Comparison of ENCODE assay signal across 1 cellular context in the genomic region with DNA sequence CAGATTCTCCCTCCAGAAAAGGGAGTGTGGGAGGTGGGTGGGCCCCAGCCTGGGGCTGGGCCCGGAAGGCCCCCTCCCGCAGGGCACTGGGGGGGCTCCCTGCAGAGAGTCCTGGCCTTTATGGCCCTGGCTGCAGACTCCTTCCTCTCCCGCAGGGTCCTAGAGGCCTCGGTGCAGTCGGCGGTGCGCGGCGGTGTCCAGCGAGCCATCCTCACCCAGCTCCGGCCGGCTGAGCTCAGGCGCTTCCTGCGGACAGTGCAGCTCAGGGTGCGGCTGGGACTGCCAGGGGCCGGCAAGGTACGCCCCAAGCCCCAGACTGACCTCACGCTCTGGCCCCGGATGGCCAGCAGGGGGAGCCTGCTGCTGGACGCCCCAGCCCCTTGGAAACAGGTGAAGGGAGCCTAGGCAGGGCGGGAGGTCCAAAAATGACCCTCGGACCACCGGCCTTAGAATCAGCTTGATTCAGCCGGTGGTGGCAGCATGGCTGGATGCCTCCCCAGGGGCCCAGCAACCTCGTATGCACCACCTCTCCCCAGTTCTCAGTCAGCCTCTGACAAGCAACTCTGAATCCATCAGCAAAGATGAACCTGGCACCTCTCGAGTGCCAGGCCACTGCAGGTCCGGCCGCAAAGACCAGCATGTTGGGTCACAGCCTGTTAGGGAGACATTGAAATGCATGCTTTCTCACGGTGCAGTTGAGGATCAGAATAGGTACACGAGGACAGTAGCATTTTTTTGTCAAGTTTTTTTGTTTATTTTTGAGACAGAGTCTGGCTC.
TF ChIP-seq lines count a peak whose summit lies in the region.

No MANE protein-coding gene starts in this region.

TF ChIP-seq in HepG2, 621 proteins besides CTCF, POLR2A, EP300 and RAD21 (continued from another document and continues in another):
- TF ChIP-seq, protein P1, sequence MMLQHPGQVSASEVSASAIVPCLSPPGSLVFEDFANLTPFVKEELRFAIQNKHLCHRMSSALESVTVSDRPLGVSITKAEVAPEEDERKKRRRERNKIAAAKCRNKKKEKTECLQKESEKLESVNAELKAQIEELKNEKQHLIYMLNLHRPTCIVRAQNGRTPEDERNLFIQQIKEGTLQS (CRISPR knock-in tag; IDR thresholded peaks at IDR 0.05): no peak
- TF ChIP-seq SCMH1 (CRISPR knock-in tag; IDR thresholded peaks at IDR 0.05; ENCODE audit: borderline replicate concordance) (no peak), AKAP8 (CRISPR knock-in tag; IDR thresholded peaks at IDR 0.05) (0 out of 2 replicates have a peak, but pooled peaks have one; percentile 35), ZNF746 (CRISPR knock-in tag; IDR thresholded peaks at IDR 0.05) (no peak), ZNF350 (CRISPR knock-in tag; IDR thresholded peaks at IDR 0.05; ENCODE audit: borderline replicate concordance, low read depth) (no peak), ZMYM3 (CRISPR knock-in tag; IDR thresholded peaks at IDR 0.05) (peak; percentile 59; the same call in 1 of the 2 replicates), FOXC1 (CRISPR knock-in tag; IDR thresholded peaks at IDR 0.05; ENCODE audit: borderline replicate concordance) (no peak), CREB1 (IDR thresholded peaks at IDR 0.05) (no peak), CREB1 (CRISPR knock-in tag; IDR thresholded peaks at IDR 0.05) (no peak), POLR2AphosphoS5 (IDR thresholded peaks at IDR 0.05; ENCODE audit: low read depth, low read length) (no peak), HOXA7 (CRISPR knock-in tag; IDR thresholded peaks at IDR 0.05) (no peak), ATF7 (IDR thresholded peaks at IDR 0.05) (no peak), ATF7 (CRISPR knock-in tag; IDR thresholded peaks at IDR 0.05) (no peak), ZNF451 (CRISPR knock-in tag; IDR thresholded peaks at IDR 0.05) (no peak), ZNF326 (CRISPR knock-in tag; IDR thresholded peaks at IDR 0.05; ENCODE audit: borderline replicate concordance) (no peak), TAF15 (IDR thresholded peaks at IDR 0.05; ENCODE audit: low read depth, low read length, poor library complexity, severe bottlenecking) (peak; percentile 30), ZNF432 (CRISPR knock-in tag; IDR thresholded peaks at IDR 0.05; ENCODE audit: borderline replicate concordance) (no peak), ZSCAN31 (CRISPR knock-in tag; IDR thresholded peaks at IDR 0.05; ENCODE audit: low read depth) (no peak), NFIB (CRISPR knock-in tag; IDR thresholded peaks at IDR 0.05; ENCODE audit: borderline replicate concordance) (no peak), HNRNPLL (IDR thresholded peaks at IDR 0.05; ENCODE audit: low read depth, low read length, poor library complexity, severe bottlenecking) (peak; percentile 73), ZNF749 (CRISPR knock-in tag; IDR thresholded peaks at IDR 0.05; ENCODE audit: borderline replicate concordance) (no peak), ZNF138 (CRISPR knock-in tag; IDR thresholded peaks at IDR 0.05; ENCODE audit: low read depth) (no peak), ZNF768 (CRISPR knock-in tag; IDR thresholded peaks at IDR 0.05) (peak; percentile 58; the same call in 1 of the 2 replicates), ZBTB1 (CRISPR knock-in tag; IDR thresholded peaks at IDR 0.05; ENCODE audit: borderline replicate concordance) (no peak), ZNF124 (CRISPR knock-in tag; IDR thresholded peaks at IDR 0.05) (0 out of 2 replicates have a peak, but pooled peaks have one; percentile 39), ZNF891 (CRISPR knock-in tag; IDR thresholded peaks at IDR 0.05) (no peak), GATAD1 (CRISPR knock-in tag; IDR thresholded peaks at IDR 0.05) (no peak), HDAC6 (IDR thresholded peaks at IDR 0.05; ENCODE audit: low read depth, low read length) (no peak), KDM2A (CRISPR knock-in tag; IDR thresholded peaks at IDR 0.05; ENCODE audit: borderline replicate concordance, low read depth) (peak; percentile 79; the same call in 1 of the 2 replicates), FLYWCH1 (CRISPR knock-in tag; IDR thresholded peaks at IDR 0.05) (no peak), ZNF263 (CRISPR knock-in tag; IDR thresholded peaks at IDR 0.05) (no peak), TAF1 (CRISPR knock-in tag; IDR thresholded peaks at IDR 0.05) (0 out of 2 replicates have a peak, but pooled peaks have one; percentile 29), PHB2 (IDR thresholded peaks at IDR 0.05; ENCODE audit: partially characterized antibody) (no peak)
- TF ChIP-seq, protein P2, sequence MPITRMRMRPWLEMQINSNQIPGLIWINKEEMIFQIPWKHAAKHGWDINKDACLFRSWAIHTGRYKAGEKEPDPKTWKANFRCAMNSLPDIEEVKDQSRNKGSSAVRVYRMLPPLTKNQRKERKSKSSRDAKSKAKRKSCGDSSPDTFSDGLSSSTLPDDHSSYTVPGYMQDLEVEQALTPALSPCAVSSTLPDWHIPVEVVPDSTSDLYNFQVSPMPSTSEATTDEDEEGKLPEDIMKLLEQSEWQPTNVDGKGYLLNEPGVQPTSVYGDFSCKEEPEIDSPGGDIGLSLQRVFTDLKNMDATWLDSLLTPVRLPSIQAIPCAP (CRISPR knock-in tag; IDR thresholded peaks at IDR 0.05; ENCODE audit: low read depth): no peak
- TF ChIP-seq, protein P3, sequence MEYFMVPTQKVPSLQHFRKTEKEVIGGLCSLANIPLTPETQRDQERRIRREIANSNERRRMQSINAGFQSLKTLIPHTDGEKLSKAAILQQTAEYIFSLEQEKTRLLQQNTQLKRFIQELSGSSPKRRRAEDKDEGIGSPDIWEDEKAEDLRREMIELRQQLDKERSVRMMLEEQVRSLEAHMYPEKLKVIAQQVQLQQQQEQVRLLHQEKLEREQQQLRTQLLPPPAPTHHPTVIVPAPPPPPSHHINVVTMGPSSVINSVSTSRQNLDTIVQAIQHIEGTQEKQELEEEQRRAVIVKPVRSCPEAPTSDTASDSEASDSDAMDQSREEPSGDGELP (IDR thresholded peaks at IDR 0.05; ENCODE audit: borderline replicate concordance, low read depth): peak; percentile 38; the same call in 1 of the 2 replicates
- TF ChIP-seq, protein P4, sequence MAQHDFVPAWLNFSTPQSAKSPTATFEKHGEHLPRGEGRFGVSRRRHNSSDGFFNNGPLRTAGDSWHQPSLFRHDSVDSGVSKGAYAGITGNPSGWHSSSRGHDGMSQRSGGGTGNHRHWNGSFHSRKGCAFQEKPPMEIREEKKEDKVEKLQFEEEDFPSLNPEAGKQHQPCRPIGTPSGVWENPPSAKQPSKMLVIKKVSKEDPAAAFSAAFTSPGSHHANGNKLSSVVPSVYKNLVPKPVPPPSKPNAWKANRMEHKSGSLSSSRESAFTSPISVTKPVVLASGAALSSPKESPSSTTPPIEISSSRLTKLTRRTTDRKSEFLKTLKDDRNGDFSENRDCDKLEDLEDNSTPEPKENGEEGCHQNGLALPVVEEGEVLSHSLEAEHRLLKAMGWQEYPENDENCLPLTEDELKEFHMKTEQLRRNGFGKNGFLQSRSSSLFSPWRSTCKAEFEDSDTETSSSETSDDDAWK (CRISPR knock-in tag; IDR thresholded peaks at IDR 0.05): no peak
- TF ChIP-seq, protein P5, sequence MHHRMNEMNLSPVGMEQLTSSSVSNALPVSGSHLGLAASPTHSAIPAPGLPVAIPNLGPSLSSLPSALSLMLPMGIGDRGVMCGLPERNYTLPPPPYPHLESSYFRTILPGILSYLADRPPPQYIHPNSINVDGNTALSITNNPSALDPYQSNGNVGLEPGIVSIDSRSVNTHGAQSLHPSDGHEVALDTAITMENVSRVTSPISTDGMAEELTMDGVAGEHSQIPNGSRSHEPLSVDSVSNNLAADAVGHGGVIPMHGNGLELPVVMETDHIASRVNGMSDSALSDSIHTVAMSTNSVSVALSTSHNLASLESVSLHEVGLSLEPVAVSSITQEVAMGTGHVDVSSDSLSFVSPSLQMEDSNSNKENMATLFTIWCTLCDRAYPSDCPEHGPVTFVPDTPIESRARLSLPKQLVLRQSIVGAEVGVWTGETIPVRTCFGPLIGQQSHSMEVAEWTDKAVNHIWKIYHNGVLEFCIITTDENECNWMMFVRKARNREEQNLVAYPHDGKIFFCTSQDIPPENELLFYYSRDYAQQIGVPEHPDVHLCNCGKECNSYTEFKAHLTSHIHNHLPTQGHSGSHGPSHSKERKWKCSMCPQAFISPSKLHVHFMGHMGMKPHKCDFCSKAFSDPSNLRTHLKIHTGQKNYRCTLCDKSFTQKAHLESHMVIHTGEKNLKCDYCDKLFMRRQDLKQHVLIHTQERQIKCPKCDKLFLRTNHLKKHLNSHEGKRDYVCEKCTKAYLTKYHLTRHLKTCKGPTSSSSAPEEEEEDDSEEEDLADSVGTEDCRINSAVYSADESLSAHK (CRISPR knock-in tag; IDR thresholded peaks at IDR 0.05; ENCODE audit: borderline replicate concordance): no peak
- TF ChIP-seq, protein P6, sequence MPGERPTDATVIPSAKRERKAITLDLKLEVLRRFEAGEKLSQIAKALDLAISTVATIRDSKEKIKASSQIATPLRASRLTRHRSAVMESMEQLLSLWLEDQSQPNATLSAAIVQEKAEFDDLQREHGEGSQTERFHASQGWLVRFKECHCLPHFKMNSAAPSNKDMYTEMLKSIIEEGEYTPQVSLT (CRISPR knock-in tag; IDR thresholded peaks at IDR 0.05; ENCODE audit: borderline replicate concordance, low read depth): no peak
- TF ChIP-seq, protein P7, sequence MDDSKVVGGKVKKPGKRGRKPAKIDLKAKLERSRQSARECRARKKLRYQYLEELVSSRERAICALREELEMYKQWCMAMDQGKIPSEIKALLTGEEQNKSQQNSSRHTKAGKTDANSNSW (CRISPR knock-in tag; IDR thresholded peaks at IDR 0.05; ENCODE audit: borderline replicate concordance): no peak; the same call in 1 of the 2 replicates
- TF ChIP-seq, protein P8, sequence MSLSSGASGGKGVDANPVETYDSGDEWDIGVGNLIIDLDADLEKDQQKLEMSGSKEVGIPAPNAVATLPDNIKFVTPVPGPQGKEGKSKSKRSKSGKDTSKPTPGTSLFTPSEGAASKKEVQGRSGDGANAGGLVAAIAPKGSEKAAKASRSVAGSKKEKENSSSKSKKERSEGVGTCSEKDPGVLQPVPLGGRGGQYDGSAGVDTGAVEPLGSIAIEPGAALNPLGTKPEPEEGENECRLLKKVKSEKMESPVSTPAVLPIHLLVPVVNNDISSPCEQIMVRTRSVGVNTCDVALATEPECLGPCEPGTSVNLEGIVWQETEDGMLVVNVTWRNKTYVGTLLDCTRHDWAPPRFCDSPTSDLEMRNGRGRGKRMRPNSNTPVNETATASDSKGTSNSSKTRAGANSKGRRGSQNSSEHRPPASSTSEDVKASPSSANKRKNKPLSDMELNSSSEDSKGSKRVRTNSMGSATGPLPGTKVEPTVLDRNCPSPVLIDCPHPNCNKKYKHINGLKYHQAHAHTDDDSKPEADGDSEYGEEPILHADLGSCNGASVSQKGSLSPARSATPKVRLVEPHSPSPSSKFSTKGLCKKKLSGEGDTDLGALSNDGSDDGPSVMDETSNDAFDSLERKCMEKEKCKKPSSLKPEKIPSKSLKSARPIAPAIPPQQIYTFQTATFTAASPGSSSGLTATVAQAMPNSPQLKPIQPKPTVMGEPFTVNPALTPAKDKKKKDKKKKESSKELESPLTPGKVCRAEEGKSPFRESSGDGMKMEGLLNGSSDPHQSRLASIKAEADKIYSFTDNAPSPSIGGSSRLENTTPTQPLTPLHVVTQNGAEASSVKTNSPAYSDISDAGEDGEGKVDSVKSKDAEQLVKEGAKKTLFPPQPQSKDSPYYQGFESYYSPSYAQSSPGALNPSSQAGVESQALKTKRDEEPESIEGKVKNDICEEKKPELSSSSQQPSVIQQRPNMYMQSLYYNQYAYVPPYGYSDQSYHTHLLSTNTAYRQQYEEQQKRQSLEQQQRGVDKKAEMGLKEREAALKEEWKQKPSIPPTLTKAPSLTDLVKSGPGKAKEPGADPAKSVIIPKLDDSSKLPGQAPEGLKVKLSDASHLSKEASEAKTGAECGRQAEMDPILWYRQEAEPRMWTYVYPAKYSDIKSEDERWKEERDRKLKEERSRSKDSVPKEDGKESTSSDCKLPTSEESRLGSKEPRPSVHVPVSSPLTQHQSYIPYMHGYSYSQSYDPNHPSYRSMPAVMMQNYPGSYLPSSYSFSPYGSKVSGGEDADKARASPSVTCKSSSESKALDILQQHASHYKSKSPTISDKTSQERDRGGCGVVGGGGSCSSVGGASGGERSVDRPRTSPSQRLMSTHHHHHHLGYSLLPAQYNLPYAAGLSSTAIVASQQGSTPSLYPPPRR (CRISPR knock-in tag; IDR thresholded peaks at IDR 0.05; ENCODE audit: borderline replicate concordance): no peak
- TF ChIP-seq, protein P9, sequence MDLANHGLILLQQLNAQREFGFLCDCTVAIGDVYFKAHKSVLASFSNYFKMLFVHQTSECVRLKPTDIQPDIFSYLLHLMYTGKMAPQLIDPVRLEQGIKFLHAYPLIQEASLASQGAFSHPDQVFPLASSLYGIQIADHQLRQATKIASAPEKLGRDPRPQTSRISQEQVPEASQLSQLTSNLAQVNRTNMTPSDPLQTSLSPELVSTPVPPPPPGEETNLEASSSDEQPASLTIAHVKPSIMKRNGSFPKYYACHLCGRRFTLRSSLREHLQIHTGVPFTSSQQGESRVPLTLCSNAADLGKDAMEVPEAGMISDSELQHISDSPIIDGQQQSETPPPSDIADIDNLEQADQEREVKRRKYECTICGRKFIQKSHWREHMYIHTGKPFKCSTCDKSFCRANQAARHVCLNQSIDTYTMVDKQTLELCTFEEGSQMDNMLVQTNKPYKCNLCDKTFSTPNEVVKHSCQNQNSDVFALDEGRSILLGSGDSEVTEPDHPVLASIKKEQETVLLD (CRISPR knock-in tag; IDR thresholded peaks at IDR 0.05; ENCODE audit: low read depth): no peak
- TF ChIP-seq, protein P10, sequence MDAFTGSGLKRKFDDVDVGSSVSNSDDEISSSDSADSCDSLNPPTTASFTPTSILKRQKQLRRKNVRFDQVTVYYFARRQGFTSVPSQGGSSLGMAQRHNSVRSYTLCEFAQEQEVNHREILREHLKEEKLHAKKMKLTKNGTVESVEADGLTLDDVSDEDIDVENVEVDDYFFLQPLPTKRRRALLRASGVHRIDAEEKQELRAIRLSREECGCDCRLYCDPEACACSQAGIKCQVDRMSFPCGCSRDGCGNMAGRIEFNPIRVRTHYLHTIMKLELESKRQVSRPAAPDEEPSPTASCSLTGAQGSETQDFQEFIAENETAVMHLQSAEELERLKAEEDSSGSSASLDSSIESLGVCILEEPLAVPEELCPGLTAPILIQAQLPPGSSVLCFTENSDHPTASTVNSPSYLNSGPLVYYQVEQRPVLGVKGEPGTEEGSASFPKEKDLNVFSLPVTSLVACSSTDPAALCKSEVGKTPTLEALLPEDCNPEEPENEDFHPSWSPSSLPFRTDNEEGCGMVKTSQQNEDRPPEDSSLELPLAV (CRISPR knock-in tag; conservative IDR thresholded peaks at IDR 0.05; ENCODE audit: low read depth): no peak
- TF ChIP-seq, protein P11, sequence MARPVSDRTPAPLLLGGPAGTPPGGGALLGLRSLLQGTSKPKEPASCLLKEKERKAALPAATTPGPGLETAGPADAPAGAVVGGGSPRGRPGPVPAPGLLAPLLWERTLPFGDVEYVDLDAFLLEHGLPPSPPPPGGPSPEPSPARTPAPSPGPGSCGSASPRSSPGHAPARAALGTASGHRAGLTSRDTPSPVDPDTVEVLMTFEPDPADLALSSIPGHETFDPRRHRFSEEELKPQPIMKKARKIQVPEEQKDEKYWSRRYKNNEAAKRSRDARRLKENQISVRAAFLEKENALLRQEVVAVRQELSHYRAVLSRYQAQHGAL (CRISPR knock-in tag; IDR thresholded peaks at IDR 0.05; ENCODE audit: not compliant biosample characterization): no peak
